ENCODE assay signal across 1 cellular context in the genomic region with DNA sequence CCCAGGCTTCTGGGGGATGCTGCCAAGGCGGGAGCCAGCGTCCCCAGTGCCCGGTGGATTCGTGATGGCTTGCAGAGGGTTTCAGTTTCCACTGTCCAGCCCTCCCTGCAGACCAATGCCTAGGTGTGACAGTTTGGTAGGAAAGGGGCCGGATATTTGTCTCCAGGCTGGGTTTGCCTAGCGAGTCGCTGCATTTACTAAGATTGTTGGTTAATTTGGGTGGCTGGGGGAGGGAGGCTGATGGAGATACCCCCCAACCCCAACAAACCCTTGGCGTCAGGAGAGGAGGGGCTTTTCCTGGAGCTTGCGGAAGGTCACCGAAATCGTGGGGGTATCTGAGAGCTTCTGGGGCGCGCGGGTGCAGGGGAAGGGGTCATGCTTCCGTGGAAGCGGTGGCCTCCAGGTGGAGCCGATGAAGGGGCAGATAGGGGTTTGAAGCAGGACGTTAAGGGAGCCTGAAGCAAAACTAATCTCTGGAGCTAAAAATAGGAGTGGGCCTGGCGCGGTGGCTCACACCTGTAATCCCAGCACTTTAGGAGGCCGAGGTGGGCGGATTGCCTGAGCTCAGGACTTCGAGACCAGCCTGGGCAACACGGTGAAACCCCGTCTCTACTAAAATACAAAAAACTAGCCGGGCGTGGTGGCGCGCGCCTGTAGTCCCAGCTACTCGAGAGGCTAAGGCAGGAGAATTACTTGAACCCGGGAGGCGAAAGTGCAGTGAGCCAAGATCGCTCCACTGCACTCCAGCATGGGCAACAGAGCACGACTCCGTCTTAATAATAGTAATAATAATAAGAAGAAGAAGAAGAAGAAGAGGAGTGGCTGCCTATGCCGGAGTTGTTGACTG.
TF ChIP-seq lines count a peak whose summit lies in the region.

No MANE protein-coding gene starts in this region.

TF ChIP-seq in GM23338, 12 proteins besides CTCF, POLR2A, EP300 and RAD21 (continued from another document):
- TF ChIP-seq, protein P1, sequence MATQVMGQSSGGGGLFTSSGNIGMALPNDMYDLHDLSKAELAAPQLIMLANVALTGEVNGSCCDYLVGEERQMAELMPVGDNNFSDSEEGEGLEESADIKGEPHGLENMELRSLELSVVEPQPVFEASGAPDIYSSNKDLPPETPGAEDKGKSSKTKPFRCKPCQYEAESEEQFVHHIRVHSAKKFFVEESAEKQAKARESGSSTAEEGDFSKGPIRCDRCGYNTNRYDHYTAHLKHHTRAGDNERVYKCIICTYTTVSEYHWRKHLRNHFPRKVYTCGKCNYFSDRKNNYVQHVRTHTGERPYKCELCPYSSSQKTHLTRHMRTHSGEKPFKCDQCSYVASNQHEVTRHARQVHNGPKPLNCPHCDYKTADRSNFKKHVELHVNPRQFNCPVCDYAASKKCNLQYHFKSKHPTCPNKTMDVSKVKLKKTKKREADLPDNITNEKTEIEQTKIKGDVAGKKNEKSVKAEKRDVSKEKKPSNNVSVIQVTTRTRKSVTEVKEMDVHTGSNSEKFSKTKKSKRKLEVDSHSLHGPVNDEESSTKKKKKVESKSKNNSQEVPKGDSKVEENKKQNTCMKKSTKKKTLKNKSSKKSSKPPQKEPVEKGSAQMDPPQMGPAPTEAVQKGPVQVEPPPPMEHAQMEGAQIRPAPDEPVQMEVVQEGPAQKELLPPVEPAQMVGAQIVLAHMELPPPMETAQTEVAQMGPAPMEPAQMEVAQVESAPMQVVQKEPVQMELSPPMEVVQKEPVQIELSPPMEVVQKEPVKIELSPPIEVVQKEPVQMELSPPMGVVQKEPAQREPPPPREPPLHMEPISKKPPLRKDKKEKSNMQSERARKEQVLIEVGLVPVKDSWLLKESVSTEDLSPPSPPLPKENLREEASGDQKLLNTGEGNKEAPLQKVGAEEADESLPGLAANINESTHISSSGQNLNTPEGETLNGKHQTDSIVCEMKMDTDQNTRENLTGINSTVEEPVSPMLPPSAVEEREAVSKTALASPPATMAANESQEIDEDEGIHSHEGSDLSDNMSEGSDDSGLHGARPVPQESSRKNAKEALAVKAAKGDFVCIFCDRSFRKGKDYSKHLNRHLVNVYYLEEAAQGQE (IDR thresholded peaks at IDR 0.05; ENCODE audit: unreplicated experiment): no peak
